1 cellular context compared by ENCODE assay signal in genomic region chr12:53940448-53941014, GRCh38.
A peak's percentile ranks its signal among the peaks of the same experiment; 100 is the strongest.
TF ChIP-seq lines count a peak whose summit lies in the region.

No MANE protein-coding gene starts in this region.

TF ChIP-seq in HEK293, 187 proteins besides CTCF, POLR2A, EP300 and RAD21 (continued from another document):
- TF ChIP-seq PRDM10 (tag by site-specific recombination; IDR thresholded peaks at IDR 0.05) = 0 out of 2 replicates have a peak, but pooled peaks have one; percentile 9
- no peak for TF ChIP-seq ZNF112 (tag by site-specific recombination; IDR thresholded peaks at IDR 0.05)
- no peak for TF ChIP-seq ZNF843 (tag by site-specific recombination; IDR thresholded peaks at IDR 0.05)
- no peak for TF ChIP-seq ZNF747 (tag by site-specific recombination; IDR thresholded peaks at IDR 0.05)
- TF ChIP-seq PRDM1 (tag by site-specific recombination; IDR thresholded peaks at IDR 0.05) = no peak
- TF ChIP-seq, protein P1, sequence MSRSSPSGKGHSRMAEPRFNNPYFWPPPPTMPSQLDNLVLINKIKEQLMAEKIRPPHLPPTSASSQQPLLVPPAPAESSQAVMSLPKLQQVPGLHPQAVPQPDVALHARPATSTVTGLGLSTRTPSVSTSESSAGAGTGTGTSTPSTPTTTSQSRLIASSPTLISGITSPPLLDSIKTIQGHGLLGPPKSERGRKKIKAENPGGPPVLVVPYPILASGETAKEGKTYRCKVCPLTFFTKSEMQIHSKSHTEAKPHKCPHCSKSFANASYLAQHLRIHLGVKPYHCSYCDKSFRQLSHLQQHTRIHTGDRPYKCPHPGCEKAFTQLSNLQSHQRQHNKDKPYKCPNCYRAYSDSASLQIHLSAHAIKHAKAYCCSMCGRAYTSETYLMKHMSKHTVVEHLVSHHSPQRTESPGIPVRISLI (tag by site-specific recombination; IDR thresholded peaks at IDR 0.05) = no peak
- peak; percentile 65 for TF ChIP-seq GLIS1 (tag by site-specific recombination; IDR thresholded peaks at IDR 0.05)
- TF ChIP-seq ZNF513 (tag by site-specific recombination; IDR thresholded peaks at IDR 0.05) = no peak
- 0 out of 2 replicates have a peak, but pooled peaks have one; percentile 39 for TF ChIP-seq ZIC2 (tag by site-specific recombination; IDR thresholded peaks at IDR 0.05)
- no peak for TF ChIP-seq ZNF274 (IDR thresholded peaks at IDR 0.05; ENCODE audit: low read length)
- no peak for TF ChIP-seq ZNF274 (tag by site-specific recombination; IDR thresholded peaks at IDR 0.05; ENCODE audit: borderline replicate concordance)
